19 cellular contexts compared by ENCODE assay signal in genomic region chr6:24906314-24906713, GRCh38. TPM values are rescaled to one million over a fixed set of nuclear protein-coding genes. Genes with fewer than 3 reads are reported as not detected.
DNase-seq lines count a peak whose midpoint lies in the region; ATAC-seq and TF ChIP-seq lines count a peak whose summit lies in the region.
"Had no signal": no experiment of that assay in that cellular context is flagged by ENCODE, and none has a peak within 500 bp of the region (broad histone marks: within the 10 kb centered on the region; RNA-seq: fewer than 3 reads in every experiment).

No MANE protein-coding gene starts in this region.

- H3K18ac ChIP-seq in IMR-90 (ENCODE audit: low read depth, low read length), result no peak overlapping the region

- H4K91ac ChIP-seq in IMR-90 (ENCODE audit: insufficient read depth, low read depth, low read length), result no peak overlapping the region

- H3K56ac ChIP-seq in IMR-90 (ENCODE audit: extremely low read depth, insufficient read depth, low read length), result no peak overlapping the region

- no peak overlapping the region for H2BK5ac ChIP-seq in IMR-90 (ENCODE audit: low read depth, low read length, poor library complexity, severe bottlenecking)

- POLR2A ChIA-PET in activated CD4-positive, alpha-beta memory T cell treated with anti-CD3 and anti-CD28 coated beads for 36 hours (lab: Charles Lee), result no interaction called here
- POLR2A ChIA-PET in activated CD4-positive, alpha-beta memory T cell treated with anti-CD3 and anti-CD28 coated beads, Interleukin-2, amount 10 ng/mL, durations not matched to agents 7 days and 5 days (lab: Charles Lee), result interaction anchor here (1.6 kb wide), 1 partner anchor 112 kb away, joined by 3 read pairs; no protein-coding TSS in a partner anchor
- POLR2A ChIA-PET in IMR-90 (lab: Charles Lee; ENCODE audit: unreplicated experiment), result no interaction called here

- H3K36me3 ChIP-seq in IMR-90 (ENCODE audit: control insufficient read depth, insufficient read depth, low read length) (no peaks in the 10 kb centered on the region), breast epithelium (no peaks in the 10 kb centered on the region), neutrophil (peaks cover 97% of the 10 kb centered on the region)
- H3K36me3 ChIP-seq: heart left ventricle, WERI-Rb-1 had no signal

- no peak for DNase-seq in activated CD4-positive, alpha-beta memory T cell treated with anti-CD3 and anti-CD28 coated beads for 36 hours
- no peak for DNase-seq in activated CD4-positive, alpha-beta memory T cell treated with anti-CD3 and anti-CD28 coated beads, Interleukin-2, amount 10 ng/mL, durations not matched to agents 7 days and 5 days
- no peak for DNase-seq in IMR-90
- no peak for DNase-seq in breast epithelium (ENCODE audit: low spot score in 2 of 2)
- DNase-seq in NCI-H2227 treated with DMSO at 0.1 percent for 48 hours (lab: John Stamatoyannopoulos, UW), result no peak
- DNase-seq in NCI-H1694 (lab: John Stamatoyannopoulos, UW), result no peak
- DNase-seq: activated effector memory CD4-positive, alpha-beta T cell treated with Interleukin-2 at 50 U/mL for 16 hours; GF-D8; H7; heart left ventricle; NCI-H146; PC-3; stimulated activated CD4-positive, alpha-beta T cell treated with anti-CD3 and anti-CD28 coated beads, Interleukin-2, amount 100 ng/mL, for 48 hours; WERI-Rb-1 had no signal

- no peak overlapping the region for H3K23ac ChIP-seq in IMR-90 (ENCODE audit: low read depth, low read length)

- TF ChIP-seq POLR2A in IMR-90 (IDR thresholded peaks at IDR 0.05; ENCODE audit: low read depth, low read length), result no peak
- no peak for TF ChIP-seq POLR2A in breast epithelium (IDR thresholded peaks at IDR 0.05)

- H3K27ac ChIP-seq in IMR-90 (ENCODE audit: insufficient read depth, low read length), result no peak overlapping the region
- H3K27ac ChIP-seq in breast epithelium, result peak overlapping the region; percentile 36 to 37
- peak overlapping the region; percentile 85 for H3K27ac ChIP-seq in neutrophil
- H3K27ac ChIP-seq: heart left ventricle, parathyroid adenoma, WERI-Rb-1 had no signal

- no peak overlapping the region for H3K4ac ChIP-seq in IMR-90 (ENCODE audit: low read depth, low read length)

- CTCF ChIA-PET in activated CD4-positive, alpha-beta memory T cell treated with anti-CD3 and anti-CD28 coated beads for 36 hours (lab: Charles Lee), result interaction anchor here (1.0 to 1.7 kb wide), 3 partner anchors 27 to 111 kb away, joined by 3 to 18 read pairs (median 7); no protein-coding TSS in a partner anchor
- CTCF ChIA-PET in activated CD4-positive, alpha-beta memory T cell treated with anti-CD3 and anti-CD28 coated beads, Interleukin-2, amount 10 ng/mL, durations not matched to agents 7 days and 5 days (lab: Charles Lee), result interaction anchor here (2.9 kb wide), 1 partner anchor 86 kb away, joined by 10 read pairs; no protein-coding TSS in a partner anchor
- CTCF ChIA-PET in IMR-90 (lab: Yijun Ruan, JAX), result no interaction called here

- H3K4me3 Mint-ChIP-seq in activated CD4-positive, alpha-beta memory T cell treated with anti-CD3 and anti-CD28 coated beads for 36 hours, result no peak overlapping the region
- no peak overlapping the region for H3K4me3 Mint-ChIP-seq in activated CD4-positive, alpha-beta memory T cell treated with anti-CD3 and anti-CD28 coated beads, Interleukin-2, amount 10 ng/mL, durations not matched to agents 7 days and 5 days
- H3K4me3 Mint-ChIP-seq: T-helper 1 cell treated with Interleukin-12 subunit alpha and Interleukin-12 subunit beta and Interleukin-4 antibody, amounts not matched to agents 30 μg/mL and 1 μg/mL, for 36 hours had no signal

- peaks cover 18% of the 10 kb centered on the region for H3K9me3 Mint-ChIP-seq in activated CD4-positive, alpha-beta memory T cell treated with anti-CD3 and anti-CD28 coated beads for 36 hours
- H3K9me3 Mint-ChIP-seq in activated CD4-positive, alpha-beta memory T cell treated with anti-CD3 and anti-CD28 coated beads, Interleukin-2, amount 10 ng/mL, durations not matched to agents 7 days and 5 days, result peaks cover 2% of the 10 kb centered on the region
- H3K9me3 Mint-ChIP-seq: T-helper 1 cell treated with Interleukin-12 subunit alpha and Interleukin-12 subunit beta and Interleukin-4 antibody, amounts not matched to agents 30 μg/mL and 1 μg/mL, for 36 hours had no signal

- no peak overlapping the region for H3K4me2 ChIP-seq in IMR-90 (ENCODE audit: low read depth, low read length)

- peaks cover 39% of the 10 kb centered on the region for H3K36me3 Mint-ChIP-seq in activated CD4-positive, alpha-beta memory T cell treated with anti-CD3 and anti-CD28 coated beads for 36 hours
- H3K36me3 Mint-ChIP-seq in activated CD4-positive, alpha-beta memory T cell treated with anti-CD3 and anti-CD28 coated beads, Interleukin-2, amount 10 ng/mL, durations not matched to agents 7 days and 5 days (ENCODE audit: low read depth), result peaks cover 92% of the 10 kb centered on the region

- H2BK120ac ChIP-seq in IMR-90 (ENCODE audit: low read depth, low read length), result no peak overlapping the region

- H4K5ac ChIP-seq in IMR-90 (ENCODE audit: low read depth, low read length), result no peak overlapping the region

- H2AFZ ChIP-seq in IMR-90 (replicated peaks; ENCODE audit: low read length, poor library complexity), result no peak overlapping the region
- H2AFZ ChIP-seq: parathyroid adenoma had no signal

- peaks cover 84% of the 10 kb centered on the region for H3K4me1 Mint-ChIP-seq in activated CD4-positive, alpha-beta memory T cell treated with anti-CD3 and anti-CD28 coated beads for 36 hours (ENCODE audit: low read depth)
- peaks cover 82% of the 10 kb centered on the region for H3K4me1 Mint-ChIP-seq in activated CD4-positive, alpha-beta memory T cell treated with anti-CD3 and anti-CD28 coated beads, Interleukin-2, amount 10 ng/mL, durations not matched to agents 7 days and 5 days

- BruUV-seq in IMR-90 (replicated peaks; lab: Mats Ljungman, UMichigan), result no TSS peak

- H4K20me1 ChIP-seq in IMR-90 (ENCODE audit: insufficient read depth, low read length), result no peaks in the 10 kb centered on the region

- TF ChIP-seq CTCF in IMR-90 (conservative IDR thresholded peaks at IDR 0.05; ENCODE audit: low read depth, low read length) (no peak), breast epithelium (IDR thresholded peaks at IDR 0.05) (no peak), neutrophil (IDR thresholded peaks at IDR 0.05) (no peak)

- TF ChIP-seq RAD21 in IMR-90 (IDR thresholded peaks at IDR 0.05; ENCODE audit: low read length), result no peak

- dilution Hi-C loops in IMR-90 (cut with HindIII; ENCODE audit: low sequenced_read_pairs, unreplicated experiment), result no loop called here

- H3K9ac ChIP-seq in IMR-90 (ENCODE audit: low read depth, low read length), result no peak overlapping the region
- H3K9ac ChIP-seq: parathyroid adenoma had no signal

- no peak overlapping the region for H2BK20ac ChIP-seq in IMR-90 (ENCODE audit: low read depth, low read length)

- H3K27me3 Mint-ChIP-seq in activated CD4-positive, alpha-beta memory T cell treated with anti-CD3 and anti-CD28 coated beads for 36 hours, result no peaks in the 10 kb centered on the region
- no peaks in the 10 kb centered on the region for H3K27me3 Mint-ChIP-seq in activated CD4-positive, alpha-beta memory T cell treated with anti-CD3 and anti-CD28 coated beads, Interleukin-2, amount 10 ng/mL, durations not matched to agents 7 days and 5 days

- H3K27ac Mint-ChIP-seq in activated CD4-positive, alpha-beta memory T cell treated with anti-CD3 and anti-CD28 coated beads for 36 hours, result peak overlapping the region; percentile 95
- H3K27ac Mint-ChIP-seq in activated CD4-positive, alpha-beta memory T cell treated with anti-CD3 and anti-CD28 coated beads, Interleukin-2, amount 10 ng/mL, durations not matched to agents 7 days and 5 days, result no peak overlapping the region

- in situ Hi-C loops in IMR-90 (cut with MboI; ENCODE audit: low sequenced_read_pairs), result no loop called here

- H2AK9ac ChIP-seq in IMR-90 (replicated peaks; ENCODE audit: low read depth, low read length, poor library complexity), result no peak overlapping the region

- H3K9me1 ChIP-seq in IMR-90 (ENCODE audit: insufficient read depth, low read length), result peaks cover 6% of the 10 kb centered on the region; the same call in 1 of the 2 replicates

- H3K27me3 ChIP-seq in IMR-90 (ENCODE audit: control insufficient read depth, insufficient read depth, low read length) (no peaks in the 10 kb centered on the region), breast epithelium (no peaks in the 10 kb centered on the region), neutrophil (no peaks in the 10 kb centered on the region)
- H3K27me3 ChIP-seq: heart left ventricle had no signal

- H3K79me1 ChIP-seq in IMR-90 (ENCODE audit: low read depth in 1 of 2, low read length in 2 of 2), result peaks cover 10 to 19% of the 10 kb centered on the region in 2 experiments; a peak in 2 of 4 replicates

- H3K9me3 ChIP-seq in IMR-90 (ENCODE audit: control insufficient read depth, insufficient read depth, low read length), result no peaks in the 10 kb centered on the region
- no peaks in the 10 kb centered on the region for H3K9me3 ChIP-seq in breast epithelium
- H3K9me3 ChIP-seq in neutrophil, result no peaks in the 10 kb centered on the region

- H3K4me1 ChIP-seq in IMR-90 (ENCODE audit: control insufficient read depth, insufficient read depth, low read length), result peaks cover 25% of the 10 kb centered on the region
- H3K4me1 ChIP-seq in breast epithelium, result peaks cover 0 to 2% of the 10 kb centered on the region in 2 donors
- H3K4me1 ChIP-seq in neutrophil (ENCODE audit: control insufficient read depth in 1 of 2, insufficient read depth in 1 of 2, low read depth in 1 of 2, low read length in 1 of 2), result peaks cover 69 to 83% of the 10 kb centered on the region in 2 experiments

- H2BK15ac ChIP-seq in IMR-90 (ENCODE audit: low read depth, low read length), result peak overlapping the region; percentile 29; the same call in 1 of the 3 replicates

- ATAC-seq in IMR-90 (ENCODE audit: low read depth), result no peak
- ATAC-seq in GM19467 (IDR thresholded peaks at IDR 0.05; ENCODE audit: unreplicated experiment), result no peak
- ATAC-seq: heart left ventricle, PC-3 had no signal

- H3K4me3 ChIP-seq in IMR-90 (ENCODE audit: insufficient read depth, low read depth, low read length) (no peak overlapping the region), breast epithelium (no peak overlapping the region), neutrophil (ENCODE audit: low read depth in 1 of 2, low read length in 1 of 2) (no peak overlapping the region)
- H3K4me3 ChIP-seq: heart left ventricle had no signal

- H3K14ac ChIP-seq in IMR-90 (replicated peaks; ENCODE audit: low read depth, low read length), result no peak overlapping the region

- 0 out of 2 replicates have a peak overlapping the region, but pooled peaks have one; percentile 5 for H2AK5ac ChIP-seq in IMR-90 (ENCODE audit: low read depth, low read length)

- H4K8ac ChIP-seq in IMR-90 (ENCODE audit: low read depth in 2 of 2, low read length in 2 of 2), result no peak overlapping the region

- intact Hi-C loops in activated CD4-positive, alpha-beta memory T cell treated with anti-CD3 and anti-CD28 coated beads for 36 hours (cut with micrococcal nuclease), result no loop called here
- intact Hi-C loops in IMR-90 (cut with micrococcal nuclease) (no loop called here), breast epithelium (cut with DNase I; ENCODE audit: low total_unique reads) (no loop called here)

RNA-seq across cellular contexts. Expression of gene RIPOR2, which starts 29.4 kb away (rescaled TPM):
- 10 to 100 TPM; 64.5 to 68.7 TPM for total RNA-seq in activated CD4-positive, alpha-beta memory T cell treated with anti-CD3 and anti-CD28 coated beads for 36 hours
- total RNA-seq in activated CD4-positive, alpha-beta memory T cell treated with anti-CD3 and anti-CD28 coated beads, Interleukin-2, amount 10 ng/mL, durations not matched to agents 7 days and 5 days, result 100 to 1,000 TPM; 234 to 240 TPM
- total RNA-seq in IMR-90 (2012; rRNA removed) (0.83 and 1.1 TPM in 2 replicates), breast epithelium (10 to 100 TPM; 13.8 to 70.5 (median 29.2) TPM)
- 0.87 and 1.2 TPM in 2 replicates for polyA plus RNA-seq in IMR-90 (2012; rRNA removed)
- polyA plus RNA-seq in IMR-90 (2012; cell fraction: cytosol; rRNA removed), result 0.71 and 0.74 TPM in 2 replicates
- polyA plus RNA-seq in IMR-90 (2012; cell fraction: nucleus; rRNA removed; ENCODE audit: low replicate concordance), result 0.82 and 2.2 TPM in 2 replicates
- total RNA-seq: A172 had no signal
